Comparison of ENCODE assay signal across 16 cellular contexts in the genomic region with DNA sequence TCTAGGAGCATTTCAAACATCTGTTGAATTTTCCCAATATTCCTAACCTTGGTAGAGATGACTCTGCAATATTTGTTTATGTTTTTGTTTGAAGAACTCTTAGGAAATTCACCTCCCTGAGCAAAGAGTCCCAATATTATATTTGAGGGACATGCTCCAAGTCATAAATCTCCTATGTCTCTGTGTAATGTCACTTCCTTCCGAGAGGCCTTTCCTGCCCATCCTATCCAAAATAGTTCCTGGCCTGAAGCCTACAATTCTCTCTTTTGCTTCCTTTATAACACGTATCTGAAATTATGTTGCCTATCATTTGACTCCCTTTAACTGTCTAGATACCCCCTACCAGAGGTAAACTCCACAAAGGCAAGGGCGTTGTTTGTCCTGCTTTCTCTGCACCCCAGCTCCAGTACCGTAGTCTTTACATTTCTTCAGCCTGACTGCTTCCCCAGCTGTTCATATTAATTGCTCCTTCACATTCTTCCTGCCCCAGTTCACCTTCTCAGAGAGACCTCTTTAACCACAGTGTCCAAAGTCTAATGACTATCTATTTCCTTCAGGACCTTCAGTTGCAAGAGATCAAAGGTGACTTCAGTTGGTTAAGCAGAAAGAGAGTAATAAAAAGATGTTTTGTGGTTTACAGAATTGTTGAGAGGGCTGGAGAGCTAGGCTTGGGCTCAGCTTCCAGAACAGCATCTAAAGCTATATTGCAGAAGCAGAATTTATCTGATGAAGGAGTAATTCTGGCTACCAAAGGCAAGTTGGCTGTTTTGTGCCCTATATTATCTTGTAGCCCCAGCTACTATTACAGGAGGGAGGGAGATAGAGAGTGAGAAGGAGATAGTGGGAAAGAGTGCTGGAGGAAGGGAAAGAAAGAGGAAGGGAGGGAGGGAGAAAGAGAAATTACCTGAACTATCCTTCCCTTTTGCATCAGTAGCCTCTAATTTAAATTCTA.
DNase-seq lines count a peak whose midpoint lies in the region; ATAC-seq lines count a peak whose summit lies in the region.
"Had no signal": no experiment of that assay in that cellular context is flagged by ENCODE, and none has a peak within 500 bp of the region (broad histone marks: within the 10 kb centered on the region; RNA-seq: fewer than 3 reads in every experiment).

No MANE protein-coding gene starts in this region.

- no peak overlapping the region for H3K4me3 Mint-ChIP-seq in stimulated activated naive B cell treated with anti-CD40 and anti-IgM and Interleukin-4, amounts not matched to agents 10 μg/mL and 1 μg/mL and 100 μg/mL, for 72 hours
- H3K4me3 Mint-ChIP-seq: activated CD4-positive, alpha-beta T cell treated with anti-CD3 and anti-CD28 coated beads, Interleukin-2, amount 10 ng/mL, durations not matched to agents 7 days and 5 days; activated naive CD4-positive, alpha-beta T cell treated with anti-CD3 and anti-CD28 coated beads, Interleukin-2, amount 10 ng/mL, durations not matched to agents 7 days and 5 days; neural crest cell had no signal

- H3K27me3 Mint-ChIP-seq in stimulated activated naive B cell treated with anti-CD40 and anti-IgM and Interleukin-4, amounts not matched to agents 10 μg/mL and 1 μg/mL and 100 μg/mL, for 72 hours = no peaks in the 10 kb centered on the region
- H3K27me3 Mint-ChIP-seq: activated CD4-positive, alpha-beta T cell treated with anti-CD3 and anti-CD28 coated beads, Interleukin-2, amount 10 ng/mL, durations not matched to agents 7 days and 5 days; activated naive CD4-positive, alpha-beta T cell treated with anti-CD3 and anti-CD28 coated beads, Interleukin-2, amount 10 ng/mL, durations not matched to agents 7 days and 5 days had no signal

- DNase-seq in ACHN (peak; percentile 1), NOMO-1 treated with dmso at 0.1 percent for 144 hours (lab: John Stamatoyannopoulos, UW; ENCODE audit: unreplicated experiment) (peak; percentile 72), dermis blood vessel endothelial cell (peak; percentile 5), NCI-H526 (lab: John Stamatoyannopoulos, UW) (no peak), medulla oblongata (ENCODE audit: extremely low spot score) (no peak), left cardiac atrium (no peak)
- DNase-seq in stimulated activated naive B cell treated with anti-CD40 and anti-IgM and Interleukin-4, amounts not matched to agents 10 μg/mL and 1 μg/mL and 100 μg/mL, for 72 hours = no peak
- DNase-seq: activated CD4-positive, alpha-beta T cell treated with anti-CD3 and anti-CD28 coated beads, Interleukin-2, amount 10 ng/mL, durations not matched to agents 7 days and 5 days; activated naive CD4-positive, alpha-beta T cell treated with anti-CD3 and anti-CD28 coated beads, Interleukin-2, amount 10 ng/mL, durations not matched to agents 7 days and 5 days; HCEC 1CT; mammary epithelial cell; NCI-H1105; SIG-M5; stomach had no signal

- H3K36me3 Mint-ChIP-seq in stimulated activated naive B cell treated with anti-CD40 and anti-IgM and Interleukin-4, amounts not matched to agents 10 μg/mL and 1 μg/mL and 100 μg/mL, for 72 hours = no peaks in the 10 kb centered on the region
- H3K36me3 Mint-ChIP-seq: activated naive CD4-positive, alpha-beta T cell treated with anti-CD3 and anti-CD28 coated beads, Interleukin-2, amount 10 ng/mL, durations not matched to agents 7 days and 5 days had no signal

- in situ Hi-C loops in ACHN (cut with HindIII; ENCODE audit: low pct_ligation_motif_present, low pct_unique_long_range_greater_than_20kb, low sequenced_read_pairs) = no loop called here

- H3K27ac Mint-ChIP-seq in stimulated activated naive B cell treated with anti-CD40 and anti-IgM and Interleukin-4, amounts not matched to agents 10 μg/mL and 1 μg/mL and 100 μg/mL, for 72 hours = no peak overlapping the region
- H3K27ac Mint-ChIP-seq: activated CD4-positive, alpha-beta T cell treated with anti-CD3 and anti-CD28 coated beads, Interleukin-2, amount 10 ng/mL, durations not matched to agents 7 days and 5 days; activated naive CD4-positive, alpha-beta T cell treated with anti-CD3 and anti-CD28 coated beads, Interleukin-2, amount 10 ng/mL, durations not matched to agents 7 days and 5 days had no signal

- H3K9me3 Mint-ChIP-seq in stimulated activated naive B cell treated with anti-CD40 and anti-IgM and Interleukin-4, amounts not matched to agents 10 μg/mL and 1 μg/mL and 100 μg/mL, for 72 hours = peaks cover 0 to 4% of the 10 kb centered on the region in 2 donors
- H3K9me3 Mint-ChIP-seq: activated CD4-positive, alpha-beta T cell treated with anti-CD3 and anti-CD28 coated beads, Interleukin-2, amount 10 ng/mL, durations not matched to agents 7 days and 5 days; activated naive CD4-positive, alpha-beta T cell treated with anti-CD3 and anti-CD28 coated beads, Interleukin-2, amount 10 ng/mL, durations not matched to agents 7 days and 5 days had no signal

- intact Hi-C loops in left cardiac atrium (cut with DNase I) = no loop called here

- H3K4me1 Mint-ChIP-seq in stimulated activated naive B cell treated with anti-CD40 and anti-IgM and Interleukin-4, amounts not matched to agents 10 μg/mL and 1 μg/mL and 100 μg/mL, for 72 hours = no peaks in the 10 kb centered on the region

- peak; percentile 67 for ATAC-seq in HG03432 (IDR thresholded peaks at IDR 0.05; ENCODE audit: unreplicated experiment)
- ATAC-seq in stimulated activated naive B cell treated with anti-CD40 and anti-IgM and Interleukin-4, amounts not matched to agents 10 μg/mL and 1 μg/mL and 100 μg/mL, for 72 hours (replicated peaks) = no peak
- ATAC-seq in left cardiac atrium = no peak

Comparison
In these comparisons a context has a peak if more than half of its experiments do, and no peak if none do; other contexts are left out.
1. DNase-seq: peak in ACHN (single experiment), NOMO-1 treated with dmso at 0.1 percent for 144 hours (single experiment) and dermis blood vessel endothelial cell (single experiment); none in NCI-H526 (0 of 2), medulla oblongata (single experiment), stimulated activated naive B cell treated with anti-CD40 and anti-IgM and Interleukin-4, amounts not matched to agents 10 μg/mL and 1 μg/mL and 100 μg/mL, for 72 hours (single experiment) and left cardiac atrium (single experiment).